In genomic region chr5:79416499-79416898, GRCh38 we compare ENCODE assay signal across 10 cellular contexts.
DNase-seq lines count a peak whose midpoint lies in the region; ATAC-seq and TF ChIP-seq lines count a peak whose summit lies in the region.
"Had no signal": no experiment of that assay in that cellular context is flagged by ENCODE, and none has a peak within 500 bp of the region (broad histone marks: within the 10 kb centered on the region; RNA-seq: fewer than 3 reads in every experiment).

No MANE protein-coding gene starts in this region.

- H3K9me3 ChIP-seq in MM.1S (replicated peaks; ENCODE audit: insufficient read depth, low read length) = no peaks in the 10 kb centered on the region
- no peaks in the 10 kb centered on the region for H3K9me3 ChIP-seq in lower lobe of right lung

- H3K9me2 ChIP-seq in MM.1S (replicated peaks; ENCODE audit: insufficient read depth, low read length) = no peaks in the 10 kb centered on the region

- peak overlapping the region; percentile 44 for H2AFZ ChIP-seq in MM.1S (ENCODE audit: low read length)

- H3K4me3 ChIP-seq in MM.1S (ENCODE audit: low read length) = peak overlapping the region; percentile 53
- H3K4me3 ChIP-seq in lower lobe of right lung = no peak overlapping the region
- H3K4me3 ChIP-seq: lung had no signal

- no peaks in the 10 kb centered on the region for H3K9me3 Mint-ChIP-seq in activated T-helper 2 cell treated with anti-CD3 and anti-CD28 coated beads, Interferon-gamma antibody, Interleukin-2, Interleukin-4, amounts not matched to agents 10 μg/mL and 5 μg/mL and 100 μg/mL, durations not matched to agents 14 hours and 24 hours and 36 hours
- H3K9me3 Mint-ChIP-seq: stimulated activated naive CD8-positive, alpha-beta T cell treated with anti-CD3 and anti-CD28 coated beads, Interleukin-15, Interleukin-2, amounts not matched to agents 100 ng/mL and 50 ng/mL, for 24 hours had no signal

- H3K4me1 ChIP-seq in MM.1S (ENCODE audit: low read length) (0 out of 2 replicates have a peak, but pooled peaks cover 7% of the 10 kb centered on the region), lower lobe of right lung (no peaks in the 10 kb centered on the region)

- no peaks in the 10 kb centered on the region for H3K79me2 ChIP-seq in MM.1S (ENCODE audit: low read length)

- TF ChIP-seq CTCF in MM.1S (IDR thresholded peaks at IDR 0.05; ENCODE audit: low read length) (no peak), lower lobe of right lung (IDR thresholded peaks at IDR 0.05) (no peak)

- ATAC-seq in GM18508 (IDR thresholded peaks at IDR 0.05; ENCODE audit: insufficient read depth, unreplicated experiment) = peak; percentile 77
- ATAC-seq in lower lobe of right lung = peak; percentile 54 to 85

- 0 out of 2 replicates have a peak, but pooled peaks cover 8% of the 10 kb centered on the region for H3F3A ChIP-seq in MM.1S (ENCODE audit: insufficient read depth, low read length)

- H3K36me3 ChIP-seq in MM.1S (replicated peaks; ENCODE audit: insufficient read depth, low read length) (no peaks in the 10 kb centered on the region), lower lobe of right lung (no peaks in the 10 kb centered on the region)

- peak overlapping the region; percentile 37; the same call in 1 of the 2 replicates for H3K9ac ChIP-seq in MM.1S (ENCODE audit: low read length)

- H4K20me1 ChIP-seq in MM.1S (ENCODE audit: insufficient read depth, low read length) = no peaks in the 10 kb centered on the region

- H3K36me3 Mint-ChIP-seq in activated T-helper 2 cell treated with anti-CD3 and anti-CD28 coated beads, Interferon-gamma antibody, Interleukin-2, Interleukin-4, amounts not matched to agents 10 μg/mL and 5 μg/mL and 100 μg/mL, durations not matched to agents 14 hours and 24 hours and 36 hours (ENCODE audit: low read depth) = no peaks in the 10 kb centered on the region

- H3K27me3 ChIP-seq in MM.1S (replicated peaks; ENCODE audit: insufficient read depth, low read length) (no peaks in the 10 kb centered on the region), lower lobe of right lung (ENCODE audit: low read depth) (no peaks in the 10 kb centered on the region)

- no peak overlapping the region for H3K4me3 Mint-ChIP-seq in activated T-helper 2 cell treated with anti-CD3 and anti-CD28 coated beads, Interferon-gamma antibody, Interleukin-2, Interleukin-4, amounts not matched to agents 10 μg/mL and 5 μg/mL and 100 μg/mL, durations not matched to agents 14 hours and 24 hours and 36 hours (ENCODE audit: low read depth)
- H3K4me3 Mint-ChIP-seq: stimulated activated naive CD8-positive, alpha-beta T cell treated with anti-CD3 and anti-CD28 coated beads, Interleukin-15, Interleukin-2, amounts not matched to agents 100 ng/mL and 50 ng/mL, for 24 hours had no signal

- peak overlapping the region; percentile 50; the same call in 1 of the 2 replicates for H3K27ac ChIP-seq in MM.1S (ENCODE audit: low read length)
- H3K27ac ChIP-seq in lower lobe of right lung = no peak overlapping the region

- intact Hi-C loops in lower lobe of right lung (cut with DNase I) = no loop called here
- intact Hi-C loops in activated T-helper 2 cell treated with anti-CD3 and anti-CD28 coated beads, Interferon-gamma antibody, Interleukin-2, Interleukin-4, amounts not matched to agents 10 μg/mL and 5 μg/mL and 100 μg/mL, durations not matched to agents 14 hours and 24 hours and 36 hours (cut with micrococcal nuclease) = no loop called here

- H3K27me3 Mint-ChIP-seq in activated T-helper 2 cell treated with anti-CD3 and anti-CD28 coated beads, Interferon-gamma antibody, Interleukin-2, Interleukin-4, amounts not matched to agents 10 μg/mL and 5 μg/mL and 100 μg/mL, durations not matched to agents 14 hours and 24 hours and 36 hours (ENCODE audit: low read depth) = no peaks in the 10 kb centered on the region
- H3K27me3 Mint-ChIP-seq: stimulated activated naive CD8-positive, alpha-beta T cell treated with anti-CD3 and anti-CD28 coated beads, Interleukin-15, Interleukin-2, amounts not matched to agents 100 ng/mL and 50 ng/mL, for 24 hours had no signal

- H3K27ac Mint-ChIP-seq in activated T-helper 2 cell treated with anti-CD3 and anti-CD28 coated beads, Interferon-gamma antibody, Interleukin-2, Interleukin-4, amounts not matched to agents 10 μg/mL and 5 μg/mL and 100 μg/mL, durations not matched to agents 14 hours and 24 hours and 36 hours = no peak overlapping the region
- H3K27ac Mint-ChIP-seq: stimulated activated naive CD8-positive, alpha-beta T cell treated with anti-CD3 and anti-CD28 coated beads, Interleukin-15, Interleukin-2, amounts not matched to agents 100 ng/mL and 50 ng/mL, for 24 hours had no signal

- H3K4me1 Mint-ChIP-seq in activated T-helper 2 cell treated with anti-CD3 and anti-CD28 coated beads, Interferon-gamma antibody, Interleukin-2, Interleukin-4, amounts not matched to agents 10 μg/mL and 5 μg/mL and 100 μg/mL, durations not matched to agents 14 hours and 24 hours and 36 hours (ENCODE audit: low read depth) = no peaks in the 10 kb centered on the region

- peak; percentile 8 for DNase-seq in H4 (ENCODE audit: low spot score)
- DNase-seq in MM.1S = peak; percentile 88
- no peak for DNase-seq in lower lobe of right lung
- DNase-seq in NCI-H2171 (lab: John Stamatoyannopoulos, UW) = no peak
- DNase-seq in activated T-helper 2 cell treated with anti-CD3 and anti-CD28 coated beads, Interferon-gamma antibody, Interleukin-2, Interleukin-4, amounts not matched to agents 10 μg/mL and 5 μg/mL and 100 μg/mL, durations not matched to agents 14 hours and 24 hours and 36 hours (ENCODE audit: low spot score) = no peak
- no peak for DNase-seq in NCI-H187 treated with DMSO at 0.1 percent for 48 hours (lab: John Stamatoyannopoulos, UW)
- DNase-seq in retina = no peak

- peak overlapping the region; percentile 74 for H3K4me2 ChIP-seq in MM.1S (ENCODE audit: low read depth, low read length)

Comparison
In these comparisons a context has a peak if more than half of its experiments do, and no peak if none do; other contexts are left out.
1. DNase-seq: peak in H4 (single experiment) and MM.1S (single experiment); none in lower lobe of right lung (single experiment), NCI-H2171 (single experiment), activated T-helper 2 cell treated with anti-CD3 and anti-CD28 coated beads, Interferon-gamma antibody, Interleukin-2, Interleukin-4, amounts not matched to agents 10 μg/mL and 5 μg/mL and 100 μg/mL, durations not matched to agents 14 hours and 24 hours and 36 hours (single experiment), NCI-H187 treated with DMSO at 0.1 percent for 48 hours (single experiment) and retina (single experiment).